Comparison of ENCODE assay signal across 10 cellular contexts in the genomic region with DNA sequence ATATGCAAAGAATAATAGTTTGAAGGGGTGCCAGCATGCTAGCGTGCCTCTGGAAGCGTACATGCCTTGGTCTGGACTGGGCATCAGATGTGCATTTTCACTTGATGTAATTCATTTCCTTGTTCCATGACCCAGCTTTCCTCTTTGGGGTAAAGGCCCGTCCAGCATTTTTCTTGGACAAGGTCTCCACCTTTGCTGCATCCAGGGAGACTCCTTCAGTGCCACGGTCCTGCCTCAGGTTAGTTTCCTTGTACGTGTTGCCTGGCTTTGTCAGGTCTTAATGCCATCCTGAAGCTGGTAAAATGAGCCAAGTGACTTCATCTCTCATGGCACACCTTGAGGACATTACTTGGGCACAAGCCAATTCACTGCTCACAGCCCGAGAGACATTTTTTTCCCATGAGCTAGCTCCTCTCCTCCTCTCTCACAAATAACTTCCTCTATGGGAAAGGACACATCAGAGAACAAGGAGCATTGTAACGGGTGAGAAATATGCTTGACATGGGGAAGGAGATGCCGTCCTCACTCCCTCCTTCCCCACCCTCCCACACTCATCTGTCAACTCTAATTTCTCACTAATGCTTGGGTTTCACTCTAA. TPM values are rescaled to one million over a fixed set of nuclear protein-coding genes. Genes with fewer than 3 reads are reported as not detected.
DNase-seq lines count a peak whose midpoint lies in the region; ATAC-seq and TF ChIP-seq lines count a peak whose summit lies in the region.
"Had no signal": no experiment of that assay in that cellular context is flagged by ENCODE, and none has a peak within 500 bp of the region (broad histone marks: within the 10 kb centered on the region; RNA-seq: fewer than 3 reads in every experiment).

No MANE protein-coding gene starts in this region.

- H3K4me1 ChIP-seq in colonic mucosa (no peaks in the 10 kb centered on the region), mesenchymal stem cell (ENCODE audit: control insufficient read depth, insufficient read depth, low read depth, low read length) (peaks cover 7% of the 10 kb centered on the region), Karpas-422 (ENCODE audit: low read length) (no peaks in the 10 kb centered on the region)

- H3K27ac ChIP-seq in 22Rv1 (peak overlapping the region; percentile 37), colonic mucosa (no peak overlapping the region), mesenchymal stem cell (ENCODE audit: low read length, poor library complexity, severe bottlenecking) (peak overlapping the region; percentile 15), Karpas-422 (ENCODE audit: low read length) (no peak overlapping the region), caudate nucleus (ENCODE audit: low read depth, low read length) (no peak overlapping the region)

- H4K8ac ChIP-seq in mesenchymal stem cell (ENCODE audit: low read length), result no peak overlapping the region

- no peak overlapping the region for H2AK5ac ChIP-seq in mesenchymal stem cell (ENCODE audit: low read length, severe bottlenecking)

- H2BK120ac ChIP-seq in mesenchymal stem cell (ENCODE audit: low read depth, low read length), result no peak overlapping the region

- no peaks in the 10 kb centered on the region for H4K20me1 ChIP-seq in Karpas-422 (ENCODE audit: insufficient read depth, low read depth, low read length)

- 80% methylated on average over 7 of the region's 8 CpGs for WGBS in mesenchymal stem cell

- no peaks in the 10 kb centered on the region for H3K36me3 ChIP-seq in colonic mucosa
- no peaks in the 10 kb centered on the region for H3K36me3 ChIP-seq in mesenchymal stem cell (ENCODE audit: control insufficient read depth in 1 of 2, insufficient read depth in 2 of 2, low read depth in 1 of 2, low read length in 2 of 2)
- H3K36me3 ChIP-seq in Karpas-422 (ENCODE audit: insufficient read depth, low read length), result no peaks in the 10 kb centered on the region

- no peak overlapping the region for H3K23ac ChIP-seq in mesenchymal stem cell (ENCODE audit: low read length in 2 of 2)

- no peak for ATAC-seq in GM21515 (IDR thresholded peaks at IDR 0.05; ENCODE audit: unreplicated experiment)

- no peak overlapping the region for H4K91ac ChIP-seq in mesenchymal stem cell (ENCODE audit: low read length)

- DNase-seq in colonic mucosa (peak; percentile 49), mesenchymal stem cell (no peak), Karpas-422 (no peak), caudate nucleus (lab: John Stamatoyannopoulos, UW) (no peak), islet precursor cell (no peak)
- DNase-seq: NCI-H526 treated with DMSO at 0.1 percent for 48 hours; stimulated activated CD8-positive, alpha-beta memory T cell treated with anti-CD3 and anti-CD28 coated beads, Interleukin-4, amount 100 ng/mL, for 48 hours had no signal

- TF ChIP-seq EP300 in Ishikawa (IDR thresholded peaks at IDR 0.05; ENCODE audit: borderline replicate concordance), result peak; percentile 58; the same call in 1 of the 2 replicates

- no peaks in the 10 kb centered on the region for H3K79me1 ChIP-seq in mesenchymal stem cell (replicated peaks; ENCODE audit: low read length, poor library complexity, severe bottlenecking)

- no peak overlapping the region for H2BK12ac ChIP-seq in mesenchymal stem cell (ENCODE audit: low read length in 2 of 2)

- intact Hi-C loops in colonic mucosa (cut with DNase I), result no loop called here

- H3K27me3 ChIP-seq in colonic mucosa, result no peaks in the 10 kb centered on the region
- H3K27me3 ChIP-seq in mesenchymal stem cell (ENCODE audit: control insufficient read depth in 1 of 2, insufficient read depth in 1 of 2, low read length in 2 of 2), result peaks cover 0 to 2% of the 10 kb centered on the region in 2 experiments
- no peaks in the 10 kb centered on the region for H3K27me3 ChIP-seq in Karpas-422 (ENCODE audit: low read length)

- no peaks in the 10 kb centered on the region for H3K9me2 ChIP-seq in Karpas-422 (replicated peaks; ENCODE audit: insufficient read depth, low read length)

- H3K4me2 ChIP-seq in mesenchymal stem cell (ENCODE audit: low read length, poor library complexity, severe bottlenecking), result no peak overlapping the region
- H3K4me2 ChIP-seq in Karpas-422 (ENCODE audit: low read depth, low read length, poor library complexity, severe bottlenecking), result no peak overlapping the region

- H3K14ac ChIP-seq in mesenchymal stem cell (ENCODE audit: low read length in 2 of 2), result no peak overlapping the region

- H2AFZ ChIP-seq in mesenchymal stem cell (ENCODE audit: low read depth, low read length), result no peak overlapping the region
- no peak overlapping the region for H2AFZ ChIP-seq in Karpas-422 (ENCODE audit: low read length)

- no peak overlapping the region for H3K18ac ChIP-seq in mesenchymal stem cell (ENCODE audit: low read depth in 1 of 2, low read length in 2 of 2)

- H3K9me3 ChIP-seq in colonic mucosa (no peaks in the 10 kb centered on the region), mesenchymal stem cell (ENCODE audit: control insufficient read depth, low read length) (peaks cover 7% of the 10 kb centered on the region), Karpas-422 (ENCODE audit: low read length) (no peaks in the 10 kb centered on the region)

- no peak overlapping the region for H2BK5ac ChIP-seq in mesenchymal stem cell (ENCODE audit: low read depth, low read length, poor library complexity, severe bottlenecking)

- H2BK15ac ChIP-seq in mesenchymal stem cell (ENCODE audit: low read depth, poor library complexity, severe bottlenecking), result no peak overlapping the region

- no peaks in the 10 kb centered on the region for H3K79me2 ChIP-seq in Karpas-422 (ENCODE audit: low read length)

- TF ChIP-seq CTCF in 22Rv1 (IDR thresholded peaks at IDR 0.05), result no peak
- TF ChIP-seq CTCF in colonic mucosa (IDR thresholded peaks at IDR 0.05), result no peak

- H3K4ac ChIP-seq in mesenchymal stem cell (ENCODE audit: low read depth in 1 of 2, low read length in 2 of 2), result no peak overlapping the region

- H3K9ac ChIP-seq in colonic mucosa (ENCODE audit: low read depth in 2 of 2, low read length in 2 of 2) (no peak overlapping the region), mesenchymal stem cell (ENCODE audit: low read length) (no peak overlapping the region), Karpas-422 (ENCODE audit: low read length) (no peak overlapping the region)

- TF ChIP-seq RAD21 in Ishikawa (IDR thresholded peaks at IDR 0.05; ENCODE audit: low read depth), result no peak

- H3K4me3 ChIP-seq in colonic mucosa, result no peak overlapping the region
- no peak overlapping the region for H3K4me3 ChIP-seq in mesenchymal stem cell (ENCODE audit: insufficient read depth in 1 of 2, low read depth in 1 of 2, low read length in 2 of 2)
- H3K4me3 ChIP-seq in Karpas-422 (ENCODE audit: low read length), result no peak overlapping the region

TF ChIP-seq in Ishikawa, 13 proteins besides CTCF, POLR2A, EP300 and RAD21:
- peak; percentile 52 for TF ChIP-seq TEAD4 (IDR thresholded peaks at IDR 0.05)
- TF ChIP-seq CREB1 (IDR thresholded peaks at IDR 0.05; ENCODE audit: low read depth), result no peak
- peak; percentile 69 for TF ChIP-seq NFIC (IDR thresholded peaks at IDR 0.05)
- no peak for TF ChIP-seq FOXM1 (IDR thresholded peaks at IDR 0.05; ENCODE audit: borderline replicate concordance, low read depth)
- 0 out of 2 replicates have a peak, but pooled peaks have one; percentile 38 for TF ChIP-seq TCF12 (IDR thresholded peaks at IDR 0.05; ENCODE audit: low read depth)
- TF ChIP-seq CEBPB (IDR thresholded peaks at IDR 0.05), result no peak
- no peak for TF ChIP-seq TAF1 (IDR thresholded peaks at IDR 0.05; ENCODE audit: low read depth)
- TF ChIP-seq EGR1 (IDR thresholded peaks at IDR 0.05), result no peak
- TF ChIP-seq, protein P1, sequence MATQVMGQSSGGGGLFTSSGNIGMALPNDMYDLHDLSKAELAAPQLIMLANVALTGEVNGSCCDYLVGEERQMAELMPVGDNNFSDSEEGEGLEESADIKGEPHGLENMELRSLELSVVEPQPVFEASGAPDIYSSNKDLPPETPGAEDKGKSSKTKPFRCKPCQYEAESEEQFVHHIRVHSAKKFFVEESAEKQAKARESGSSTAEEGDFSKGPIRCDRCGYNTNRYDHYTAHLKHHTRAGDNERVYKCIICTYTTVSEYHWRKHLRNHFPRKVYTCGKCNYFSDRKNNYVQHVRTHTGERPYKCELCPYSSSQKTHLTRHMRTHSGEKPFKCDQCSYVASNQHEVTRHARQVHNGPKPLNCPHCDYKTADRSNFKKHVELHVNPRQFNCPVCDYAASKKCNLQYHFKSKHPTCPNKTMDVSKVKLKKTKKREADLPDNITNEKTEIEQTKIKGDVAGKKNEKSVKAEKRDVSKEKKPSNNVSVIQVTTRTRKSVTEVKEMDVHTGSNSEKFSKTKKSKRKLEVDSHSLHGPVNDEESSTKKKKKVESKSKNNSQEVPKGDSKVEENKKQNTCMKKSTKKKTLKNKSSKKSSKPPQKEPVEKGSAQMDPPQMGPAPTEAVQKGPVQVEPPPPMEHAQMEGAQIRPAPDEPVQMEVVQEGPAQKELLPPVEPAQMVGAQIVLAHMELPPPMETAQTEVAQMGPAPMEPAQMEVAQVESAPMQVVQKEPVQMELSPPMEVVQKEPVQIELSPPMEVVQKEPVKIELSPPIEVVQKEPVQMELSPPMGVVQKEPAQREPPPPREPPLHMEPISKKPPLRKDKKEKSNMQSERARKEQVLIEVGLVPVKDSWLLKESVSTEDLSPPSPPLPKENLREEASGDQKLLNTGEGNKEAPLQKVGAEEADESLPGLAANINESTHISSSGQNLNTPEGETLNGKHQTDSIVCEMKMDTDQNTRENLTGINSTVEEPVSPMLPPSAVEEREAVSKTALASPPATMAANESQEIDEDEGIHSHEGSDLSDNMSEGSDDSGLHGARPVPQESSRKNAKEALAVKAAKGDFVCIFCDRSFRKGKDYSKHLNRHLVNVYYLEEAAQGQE (IDR thresholded peaks at IDR 0.05; ENCODE audit: low read depth), result no peak
- TF ChIP-seq, protein P2, sequence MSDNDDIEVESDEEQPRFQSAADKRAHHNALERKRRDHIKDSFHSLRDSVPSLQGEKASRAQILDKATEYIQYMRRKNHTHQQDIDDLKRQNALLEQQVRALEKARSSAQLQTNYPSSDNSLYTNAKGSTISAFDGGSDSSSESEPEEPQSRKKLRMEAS (IDR thresholded peaks at IDR 0.05), result peak; percentile 34; the same call in 1 of the 2 replicates
- TF ChIP-seq ZBTB7A (IDR thresholded peaks at IDR 0.05; ENCODE audit: low read depth), result no peak
- TF ChIP-seq, protein P3, sequence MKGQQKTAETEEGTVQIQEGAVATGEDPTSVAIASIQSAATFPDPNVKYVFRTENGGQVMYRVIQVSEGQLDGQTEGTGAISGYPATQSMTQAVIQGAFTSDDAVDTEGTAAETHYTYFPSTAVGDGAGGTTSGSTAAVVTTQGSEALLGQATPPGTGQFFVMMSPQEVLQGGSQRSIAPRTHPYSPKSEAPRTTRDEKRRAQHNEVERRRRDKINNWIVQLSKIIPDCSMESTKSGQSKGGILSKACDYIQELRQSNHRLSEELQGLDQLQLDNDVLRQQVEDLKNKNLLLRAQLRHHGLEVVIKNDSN (IDR thresholded peaks at IDR 0.05), result no peak
- 0 out of 2 replicates have a peak, but pooled peaks have one; percentile 40 for TF ChIP-seq YY1 (IDR thresholded peaks at IDR 0.05; ENCODE audit: low read depth)
TF ChIP-seq in Ishikawa: peak in this region for 5.

RNA-seq across cellular contexts. Expression of a gene that starts 23.9 kb away (rescaled TPM):
- total RNA-seq in colonic mucosa, result 10 to 100 TPM in 1 of 2 donors, 1 to 10 TPM in 1; 9.5 to 16.2 TPM
- polyA plus RNA-seq in mesenchymal stem cell (2013, experiment 1 of 2), result 3.7 TPM
- polyA plus RNA-seq in mesenchymal stem cell (2013, experiment 2 of 2), result 3.2 TPM
- total RNA-seq in Karpas-422 (2014; rRNA removed; shearing (Covaris generic); ENCODE audit: low replicate concordance), result 0.18 and 0.34 TPM in 2 replicates

Comparison
In these comparisons a context has a peak if more than half of its experiments do, and no peak if none do; other contexts are left out.
1. H3K27ac ChIP-seq: peak in 22Rv1 (single experiment) and mesenchymal stem cell (single experiment); none in colonic mucosa (single experiment), Karpas-422 (single experiment) and caudate nucleus (single experiment).